Comparison of ENCODE assay signal across 1 cellular context in genomic region chr6:37030599-37030998, GRCh38.
TF ChIP-seq lines count a peak whose summit lies in the region.

No MANE protein-coding gene starts in this region.

TF ChIP-seq in HEK293, 187 proteins besides CTCF, POLR2A, EP300 and RAD21 (continued from another document):
- TF ChIP-seq, protein P1, sequence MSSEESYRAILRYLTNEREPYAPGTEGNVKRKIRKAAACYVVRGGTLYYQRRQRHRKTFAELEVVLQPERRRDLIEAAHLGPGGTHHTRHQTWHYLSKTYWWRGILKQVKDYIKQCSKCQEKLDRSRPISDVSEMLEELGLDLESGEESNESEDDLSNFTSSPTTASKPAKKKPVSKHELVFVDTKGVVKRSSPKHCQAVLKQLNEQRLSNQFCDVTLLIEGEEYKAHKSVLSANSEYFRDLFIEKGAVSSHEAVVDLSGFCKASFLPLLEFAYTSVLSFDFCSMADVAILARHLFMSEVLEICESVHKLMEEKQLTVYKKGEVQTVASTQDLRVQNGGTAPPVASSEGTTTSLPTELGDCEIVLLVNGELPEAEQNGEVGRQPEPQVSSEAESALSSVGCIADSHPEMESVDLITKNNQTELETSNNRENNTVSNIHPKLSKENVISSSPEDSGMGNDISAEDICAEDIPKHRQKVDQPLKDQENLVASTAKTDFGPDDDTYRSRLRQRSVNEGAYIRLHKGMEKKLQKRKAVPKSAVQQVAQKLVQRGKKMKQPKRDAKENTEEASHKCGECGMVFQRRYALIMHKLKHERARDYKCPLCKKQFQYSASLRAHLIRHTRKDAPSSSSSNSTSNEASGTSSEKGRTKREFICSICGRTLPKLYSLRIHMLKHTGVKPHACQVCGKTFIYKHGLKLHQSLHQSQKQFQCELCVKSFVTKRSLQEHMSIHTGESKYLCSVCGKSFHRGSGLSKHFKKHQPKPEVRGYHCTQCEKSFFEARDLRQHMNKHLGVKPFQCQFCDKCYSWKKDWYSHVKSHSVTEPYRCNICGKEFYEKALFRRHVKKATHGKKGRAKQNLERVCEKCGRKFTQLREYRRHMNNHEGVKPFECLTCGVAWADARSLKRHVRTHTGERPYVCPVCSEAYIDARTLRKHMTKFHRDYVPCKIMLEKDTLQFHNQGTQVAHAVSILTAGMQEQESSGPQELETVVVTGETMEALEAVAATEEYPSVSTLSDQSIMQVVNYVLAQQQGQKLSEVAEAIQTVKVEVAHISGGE (tag by site-specific recombination; conservative IDR thresholded peaks at IDR 0.05; ENCODE audit: low read depth) = no peak
- TF ChIP-seq ZNF155 (tag by site-specific recombination; IDR thresholded peaks at IDR 0.05) = no peak
- peak; percentile 43 for TF ChIP-seq SETDB1 (IDR thresholded peaks at IDR 0.05; ENCODE audit: insufficient read length, low read length)
- TF ChIP-seq ZNF280D (tag by site-specific recombination; IDR thresholded peaks at IDR 0.05) = peak; percentile 89
- TF ChIP-seq ZNF292 (tag by site-specific recombination; IDR thresholded peaks at IDR 0.05; ENCODE audit: borderline replicate concordance, low read depth) = no peak
- no peak for TF ChIP-seq ZBTB6 (tag by site-specific recombination; IDR thresholded peaks at IDR 0.05)
- TF ChIP-seq ZNF488 (tag by site-specific recombination; IDR thresholded peaks at IDR 0.05) = no peak
- no peak for TF ChIP-seq ZNF211 (tag by site-specific recombination; IDR thresholded peaks at IDR 0.05; ENCODE audit: low read depth)
- no peak for TF ChIP-seq ZBTB44 (tag by site-specific recombination; IDR thresholded peaks at IDR 0.05)
- TF ChIP-seq ZNF623 (tag by site-specific recombination; IDR thresholded peaks at IDR 0.05) = no peak
- TF ChIP-seq ZNF544 (tag by site-specific recombination; IDR thresholded peaks at IDR 0.05) = no peak
- TF ChIP-seq ZNF501 (tag by site-specific recombination; IDR thresholded peaks at IDR 0.05) = no peak
- TF ChIP-seq ZSCAN4 (tag by site-specific recombination; IDR thresholded peaks at IDR 0.05) = no peak
- TF ChIP-seq SCRT1 (tag by site-specific recombination; IDR thresholded peaks at IDR 0.05; ENCODE audit: borderline replicate concordance) = no peak
- TF ChIP-seq ZNF560 (tag by site-specific recombination; IDR thresholded peaks at IDR 0.05; ENCODE audit: borderline replicate concordance) = no peak
- no peak for TF ChIP-seq ZNF670 (tag by site-specific recombination; IDR thresholded peaks at IDR 0.05; ENCODE audit: low read depth)
- no peak for TF ChIP-seq ZNF214 (tag by site-specific recombination; IDR thresholded peaks at IDR 0.05; ENCODE audit: borderline replicate concordance)
- no peak for TF ChIP-seq ZNF10 (tag by site-specific recombination; IDR thresholded peaks at IDR 0.05)
- no peak for TF ChIP-seq YY2 (tag by site-specific recombination; IDR thresholded peaks at IDR 0.05)
- TF ChIP-seq TRIM28 (IDR thresholded peaks at IDR 0.05; ENCODE audit: borderline replicate concordance, low read length) = no peak
